In the genomic region with DNA sequence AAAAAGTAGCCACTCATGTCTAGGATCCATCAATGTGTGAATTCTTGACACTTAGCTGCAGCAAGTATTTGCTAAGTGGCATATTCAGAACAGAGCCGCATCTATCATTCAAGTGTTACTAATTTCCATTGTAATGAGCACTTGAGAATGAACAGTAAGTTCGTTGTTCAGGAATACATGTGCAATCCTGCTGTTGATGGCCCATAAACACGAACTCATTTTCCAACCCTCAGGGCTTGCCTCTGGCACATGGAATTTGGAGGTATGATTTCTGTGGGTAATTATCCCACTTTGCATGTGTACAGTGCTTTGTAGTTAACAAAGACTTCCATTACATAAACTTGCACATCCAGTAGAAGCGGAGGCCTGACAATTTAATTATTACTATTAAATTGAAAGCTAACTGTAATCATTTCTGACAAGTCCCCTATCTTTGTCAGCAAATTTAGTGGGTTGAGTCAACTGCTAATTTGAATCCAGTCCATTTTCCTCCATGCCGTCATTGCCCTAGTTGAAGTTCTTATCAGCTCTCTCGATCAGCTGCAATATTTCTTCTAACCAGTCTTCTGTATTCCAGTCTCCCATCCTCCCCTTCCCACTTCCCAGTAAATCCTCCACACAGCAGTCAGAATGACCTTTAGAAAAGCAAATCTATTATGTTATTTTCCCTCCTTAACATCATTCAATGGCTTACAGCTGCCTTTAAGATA, we compare ENCODE assay signal across 21 cellular contexts.
DNase-seq lines count a peak whose midpoint lies in the region; ATAC-seq and TF ChIP-seq lines count a peak whose summit lies in the region.
"Had no signal": no experiment of that assay in that cellular context is flagged by ENCODE, and none has a peak within 500 bp of the region (broad histone marks: within the 10 kb centered on the region; RNA-seq: fewer than 3 reads in every experiment).

No MANE protein-coding gene starts in this region.

- peaks cover 19% of the 10 kb centered on the region for H3K4me1 Mint-ChIP-seq in mesothelial cell of epicardium
- H3K4me1 Mint-ChIP-seq: immature natural killer cell, natural killer cell had no signal

- no peak for TF ChIP-seq CTCF in BE2C (IDR thresholded peaks at IDR 0.05; ENCODE audit: low read depth, low read length)
- TF ChIP-seq CTCF in mesothelial cell of epicardium (IDR thresholded peaks at IDR 0.05; ENCODE audit: unreplicated experiment) = no peak

- DNase-seq in BE2C = peak; percentile 12
- DNase-seq in NCI-H1048 (lab: John Stamatoyannopoulos, UW) = peak; percentile 93
- DNase-seq in NCI-H748 (lab: John Stamatoyannopoulos, UW; ENCODE audit: unreplicated experiment) = peak; percentile 86
- no peak for DNase-seq in mesothelial cell of epicardium (ENCODE audit: low spot score in 2 of 2, unreplicated experiment in 2 of 2)
- DNase-seq in middle frontal gyrus (ENCODE audit: extremely low spot score, low spot score) = no peak
- DNase-seq in NCI-H82 treated with DMSO at 0.1 percent for 48 hours (lab: John Stamatoyannopoulos, UW; ENCODE audit: unreplicated experiment) = no peak
- DNase-seq in HuH-7.5 (ENCODE audit: low spot score) = no peak
- DNase-seq: activated CD4-positive, alpha-beta T cell treated with anti-CD3 and anti-CD28 coated beads, Interleukin-2, amount 50 U/mL, for 1 hour; cerebellar nuclear complex; DMS153; GF-D8; immature natural killer cell; KG1; left lung; natural killer cell; NCI-H524 treated with DMSO at 0.1 percent for 48 hours; PC-9; T-helper 2 cell had no signal

- H3K4me3 Mint-ChIP-seq in mesothelial cell of epicardium = no peak overlapping the region
- H3K4me3 Mint-ChIP-seq: immature natural killer cell, natural killer cell had no signal

- H3K27ac Mint-ChIP-seq in mesothelial cell of epicardium = peak overlapping the region; percentile 41
- H3K27ac Mint-ChIP-seq: activated naive CD4-positive, alpha-beta T cell treated with anti-CD3 and anti-CD28 coated beads, Interleukin-2, amount 50 U/mL, for 72 hours; immature natural killer cell; natural killer cell had no signal

- H3K27me3 Mint-ChIP-seq in mesothelial cell of epicardium (ENCODE audit: low read depth) = no peaks in the 10 kb centered on the region

- H3K4me1 ChIP-seq in BE2C = no peaks in the 10 kb centered on the region
- H3K4me1 ChIP-seq: ascending aorta, left lung had no signal

- no peak for ATAC-seq in HG02678 (IDR thresholded peaks at IDR 0.05; ENCODE audit: unreplicated experiment)
- ATAC-seq: activated naive CD4-positive, alpha-beta T cell treated with anti-CD3 and anti-CD28 coated beads, Interleukin-2, amount 50 U/mL, for 72 hours; left lung; natural killer cell had no signal

- no peaks in the 10 kb centered on the region for H3K36me3 ChIP-seq in BE2C
- H3K36me3 ChIP-seq: ascending aorta, left lung had no signal

- peaks cover 5% of the 10 kb centered on the region for H3K36me3 Mint-ChIP-seq in mesothelial cell of epicardium
- H3K36me3 Mint-ChIP-seq: immature natural killer cell had no signal

- peaks cover 8% of the 10 kb centered on the region for H3K9me3 Mint-ChIP-seq in mesothelial cell of epicardium

- H3K27me3 ChIP-seq in BE2C = no peaks in the 10 kb centered on the region
- H3K27me3 ChIP-seq: ascending aorta, left lung had no signal

- H3K4me3 ChIP-seq in BE2C (ENCODE audit: low read depth, low read length) = no peak overlapping the region
- H3K4me3 ChIP-seq: ascending aorta, left lung, PC-9 had no signal

- no peaks in the 10 kb centered on the region for H3K9me3 ChIP-seq in BE2C
- H3K9me3 ChIP-seq: ascending aorta, left lung had no signal

Comparison
In these comparisons a context has a peak if more than half of its experiments do, and no peak if none do; other contexts are left out.
1. DNase-seq: peak in BE2C (single experiment), NCI-H1048 (single experiment) and NCI-H748 (single experiment); none in mesothelial cell of epicardium (0 of 2), middle frontal gyrus (single experiment), NCI-H82 treated with DMSO at 0.1 percent for 48 hours (single experiment) and HuH-7.5 (single experiment).